8 cellular contexts compared by ENCODE assay signal in the genomic region with DNA sequence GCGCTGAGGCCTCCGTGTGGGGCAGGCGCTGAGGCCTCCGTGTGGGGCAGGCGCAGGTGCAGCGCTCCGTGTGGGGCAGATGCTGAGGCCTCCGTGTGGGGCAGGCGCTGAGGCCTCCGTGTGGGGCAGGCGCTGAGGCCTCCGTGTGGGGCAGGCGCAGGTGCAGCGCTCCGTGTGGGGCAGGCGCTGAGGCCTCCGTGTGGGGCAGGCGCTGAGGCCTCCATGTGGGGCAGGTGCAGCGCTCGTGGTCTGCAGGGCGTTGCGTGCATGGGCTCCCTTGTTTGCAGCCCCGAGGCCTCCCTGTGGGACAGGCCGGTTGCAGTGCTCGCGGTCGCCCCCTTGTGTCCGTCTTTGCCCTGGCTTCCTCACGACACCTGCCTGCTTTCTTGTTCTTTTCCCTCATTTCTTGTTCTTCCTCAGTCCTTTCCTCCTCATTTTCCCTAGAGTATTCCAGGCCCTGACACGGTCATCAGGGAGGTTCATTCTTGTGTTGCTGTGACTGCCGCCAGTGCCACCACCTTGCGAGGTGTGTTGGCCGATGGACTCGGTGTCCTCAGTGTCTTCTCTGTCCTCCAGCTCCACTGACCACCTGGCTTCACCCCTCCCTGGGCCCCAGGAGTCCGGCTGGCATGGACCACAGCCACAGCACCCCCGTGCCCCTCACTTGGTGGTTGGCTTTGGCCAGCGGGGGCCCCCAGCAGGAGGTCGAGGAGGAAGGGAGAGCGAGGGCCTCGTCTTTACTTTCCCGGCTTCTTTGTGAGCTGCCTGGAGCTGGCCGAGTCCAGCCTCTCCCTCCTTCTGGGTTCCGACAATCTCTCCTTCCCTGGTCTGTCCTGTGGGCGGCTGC. TPM values are rescaled to one million over a fixed set of nuclear protein-coding genes. Genes with fewer than 3 reads are reported as not detected.
A peak's percentile ranks its signal among the peaks of the same experiment; 100 is the strongest.
DNase-seq lines count a peak whose midpoint lies in the region; ATAC-seq, FAIRE-seq and TF ChIP-seq lines count a peak whose summit lies in the region.
"Not testable (repeated sequence)": the region's sequence is repeated elsewhere in the genome, so short reads cannot be mapped to it uniquely, and the experiment has no call there.

No MANE protein-coding gene starts in this region.

- not testable (repeated sequence) for H3K27me3 Mint-ChIP-seq in activated CD8-positive, alpha-beta memory T cell treated with anti-CD3 and anti-CD28 coated beads, Interleukin-2, amount 10 ng/mL, durations not matched to agents 7 days and 5 days

- not testable (repeated sequence) for H3K27me3 ChIP-seq in HL-60 (ENCODE audit: insufficient read depth, poor library complexity, severe bottlenecking); thoracic aorta (replicated peaks; ENCODE audit: insufficient read depth)

- TF ChIP-seq CTCF in HL-60 (IDR thresholded peaks at IDR 0.05; ENCODE audit: insufficient read depth, low read length) (peak; percentile 89), retinal pigment epithelial cell (conservative IDR thresholded peaks at IDR 0.05; ENCODE audit: low read depth, low read length) (peak; percentile 79), thoracic aorta (IDR thresholded peaks at IDR 0.05) (peak; percentile 68)

- not testable (repeated sequence) for FAIRE-seq in RCC 7860 (lab: Jason Lieb, UNC)

- H3K36me3 ChIP-seq in thoracic aorta: not testable (repeated sequence)

- H3K4me1 Mint-ChIP-seq in activated CD8-positive, alpha-beta memory T cell treated with anti-CD3 and anti-CD28 coated beads, Interleukin-2, amount 10 ng/mL, durations not matched to agents 7 days and 5 days: not testable (repeated sequence)

- DNase-seq in EL: peak; percentile 45
- peak; percentile 38 to 63 for DNase-seq in HL-60 (ENCODE audit: low read depth in 1 of 2, low spot score in 1 of 2)
- DNase-seq in RCC 7860 (ENCODE audit: low spot score): peak; percentile 42
- DNase-seq in activated CD8-positive, alpha-beta memory T cell treated with anti-CD3 and anti-CD28 coated beads, Interleukin-2, amount 10 ng/mL, durations not matched to agents 7 days and 5 days: peak; percentile 78
- peak; percentile 78 for DNase-seq in cerebellum (ENCODE audit: low spot score)
- DNase-seq in iPS DF 4.7 (ENCODE audit: extremely low read depth, low spot score): peak; percentile 41
- not testable (repeated sequence) for DNase-seq in retinal pigment epithelial cell (ENCODE audit: low read depth); thoracic aorta (ENCODE audit: low spot score)

- not testable (repeated sequence) for H3K27ac Mint-ChIP-seq in activated CD8-positive, alpha-beta memory T cell treated with anti-CD3 and anti-CD28 coated beads, Interleukin-2, amount 10 ng/mL, durations not matched to agents 7 days and 5 days

- not testable (repeated sequence) for H3K36me3 Mint-ChIP-seq in activated CD8-positive, alpha-beta memory T cell treated with anti-CD3 and anti-CD28 coated beads, Interleukin-2, amount 10 ng/mL, durations not matched to agents 7 days and 5 days

- H3K4me3 ChIP-seq in HL-60 (replicated peaks; ENCODE audit: insufficient read depth, low read length); retinal pigment epithelial cell (ENCODE audit: low read length); thoracic aorta: not testable (repeated sequence)

- not testable (repeated sequence) for H3K4me3 Mint-ChIP-seq in activated CD8-positive, alpha-beta memory T cell treated with anti-CD3 and anti-CD28 coated beads, Interleukin-2, amount 10 ng/mL, durations not matched to agents 7 days and 5 days

- not testable (repeated sequence) for H3K27ac ChIP-seq in HL-60 (replicated peaks); thoracic aorta

- H3K4me1 ChIP-seq in thoracic aorta (ENCODE audit: control insufficient read depth in 1 of 2, low read depth in 2 of 2): not testable (repeated sequence)

- ATAC-seq in activated CD8-positive, alpha-beta memory T cell treated with anti-CD3 and anti-CD28 coated beads, Interleukin-2, amount 10 ng/mL, durations not matched to agents 7 days and 5 days: peak; percentile 77
- not testable (repeated sequence) for ATAC-seq in thoracic aorta (ENCODE audit: insufficient number of reproducible peaks, low FRiP score, low read depth)

- not testable (repeated sequence) for H3K9me3 Mint-ChIP-seq in activated CD8-positive, alpha-beta memory T cell treated with anti-CD3 and anti-CD28 coated beads, Interleukin-2, amount 10 ng/mL, durations not matched to agents 7 days and 5 days (ENCODE audit: low read depth)

- H3K9me3 ChIP-seq in thoracic aorta: not testable (repeated sequence)

- CTCF ChIA-PET in activated CD8-positive, alpha-beta memory T cell treated with anti-CD3 and anti-CD28 coated beads, Interleukin-2, amount 10 ng/mL, durations not matched to agents 7 days and 5 days (lab: Charles Lee): interaction anchor here (0.7 to 2.3 kb wide), 6 partner anchors 10 to 91 kb away, joined by 3 to 6 read pairs (median 4); a partner anchor contains a TSS

RNA-seq across cellular contexts. Expression of a gene that starts 20.7 kb away (rescaled TPM):
- 1 to 10 TPM; 5.4 to 5.8 TPM for total RNA-seq in activated CD8-positive, alpha-beta memory T cell treated with anti-CD3 and anti-CD28 coated beads, Interleukin-2, amount 10 ng/mL, durations not matched to agents 7 days and 5 days
- total RNA-seq in cerebellum (16.6 TPM), thoracic aorta (1 to 10 TPM; 3.2 to 8.9 TPM)

RNA-seq across cellular contexts. Expression of a gene that starts 44.3 kb away (rescaled TPM):
- 10 to 100 TPM in 1 of 2 experiments, 1 to 10 TPM in 1; 6.9 to 12.8 TPM for total RNA-seq in activated CD8-positive, alpha-beta memory T cell treated with anti-CD3 and anti-CD28 coated beads, Interleukin-2, amount 10 ng/mL, durations not matched to agents 7 days and 5 days
- total RNA-seq in cerebellum (4.7 TPM), thoracic aorta (1 to 10 TPM; 5.3 to 7.8 TPM)

RNA-seq across cellular contexts. Expression of a gene that starts 44.9 kb away (rescaled TPM):
- 10 to 100 TPM; 11.6 to 15.9 TPM for total RNA-seq in activated CD8-positive, alpha-beta memory T cell treated with anti-CD3 and anti-CD28 coated beads, Interleukin-2, amount 10 ng/mL, durations not matched to agents 7 days and 5 days
- 9.9 TPM for total RNA-seq in cerebellum
- 1 to 10 TPM; 1.1 to 4.2 TPM for total RNA-seq in thoracic aorta
